17 cellular contexts compared by ENCODE assay signal in genomic region chr10:77605466-77605865, GRCh38. TPM values are rescaled to one million over a fixed set of nuclear protein-coding genes. Genes with fewer than 3 reads are reported as not detected.
DNase-seq lines count a peak whose midpoint lies in the region; ATAC-seq, FAIRE-seq and TF ChIP-seq lines count a peak whose summit lies in the region.
"Had no signal": no experiment of that assay in that cellular context is flagged by ENCODE, and none has a peak within 500 bp of the region (broad histone marks: within the 10 kb centered on the region; RNA-seq: fewer than 3 reads in every experiment).

No MANE protein-coding gene starts in this region.

- TF ChIP-seq EP300 in K562 (IDR thresholded peaks at IDR 0.05; ENCODE audit: low read length): no peak

- H3K9ac ChIP-seq in K562 (ENCODE audit: insufficient read depth in 1 of 2, low read depth in 2 of 2, low read length in 2 of 2): no peak overlapping the region

- peak; percentile 42 for TF ChIP-seq CTCF in AG09309 (IDR thresholded peaks at IDR 0.05; ENCODE audit: control insufficient read depth, insufficient read depth, low read depth, low read length, missing control alignments)
- TF ChIP-seq CTCF in K562 (IDR thresholded peaks at IDR 0.05 in 2 of 3, conservative IDR thresholded peaks at IDR 0.05 in 1 of 3; ENCODE audit: insufficient read depth in 2 of 3, low read depth in 1 of 3, low read length in 3 of 3): peak in 1 of 3 experiments; percentile 45; a peak in 2 of 6 replicates

- H3K27me3 Mint-ChIP-seq in stimulated activated naive B cell treated with anti-CD40 and anti-IgM and Interleukin-4, amounts not matched to agents 10 μg/mL and 1 μg/mL and 100 μg/mL, for 72 hours: no peaks in the 10 kb centered on the region

- no peak for FAIRE-seq in K562 (lab: Jason Lieb, UNC)

- no peak overlapping the region for H2AFZ ChIP-seq in K562 (ENCODE audit: low read depth, low read length)

- TF ChIP-seq POLR2A in K562 (conservative IDR thresholded peaks at IDR 0.05): no peak

- H3K4me1 ChIP-seq in K562 (replicated peaks in 1 of 2; ENCODE audit: control insufficient read depth in 2 of 2, insufficient read depth in 2 of 2, low read length in 2 of 2): no peaks in the 10 kb centered on the region

- BruUV-seq in K562 (replicated peaks; lab: Mats Ljungman, UMichigan): no TSS peak

- ATAC-seq in K562 (peak; percentile 56; the same call in 2 of the 3 replicates), left colon (peak; percentile 11), GM18519 (IDR thresholded peaks at IDR 0.05; ENCODE audit: low FRiP score, unreplicated experiment) (no peak)
- ATAC-seq in stimulated activated naive B cell treated with anti-CD40 and anti-IgM and Interleukin-4, amounts not matched to agents 10 μg/mL and 1 μg/mL and 100 μg/mL, for 72 hours (replicated peaks): no peak
- ATAC-seq: activated naive CD4-positive, alpha-beta T cell treated with anti-CD3 and anti-CD28 coated beads, Interleukin-2, amount 50 U/mL, for 72 hours; heart right ventricle; right cardiac atrium had no signal

- H3K4me3 ChIP-seq in AG09309 (ENCODE audit: control insufficient read depth, low read depth, low read length) (no peak overlapping the region), H7 (ENCODE audit: insufficient read depth, low read depth, low read length) (no peak overlapping the region), K562 (no peak overlapping the region)
- H3K4me3 ChIP-seq: heart right ventricle, tibial nerve had no signal

- H4K20me1 ChIP-seq in K562 (replicated peaks; ENCODE audit: control insufficient read depth, insufficient read depth, low read length): peaks cover 3% of the 10 kb centered on the region; the same call in 1 of the 2 replicates

- H3K79me2 ChIP-seq in K562 (ENCODE audit: control insufficient read depth, insufficient read depth, low read length): no peaks in the 10 kb centered on the region

- in situ Hi-C loops in K562 (cut with MboI): no loop called here

- H3K9me3 Mint-ChIP-seq in stimulated activated naive B cell treated with anti-CD40 and anti-IgM and Interleukin-4, amounts not matched to agents 10 μg/mL and 1 μg/mL and 100 μg/mL, for 72 hours: no peaks in the 10 kb centered on the region
- H3K9me3 Mint-ChIP-seq: activated naive CD4-positive, alpha-beta T cell treated with anti-CD3 and anti-CD28 coated beads, Interleukin-2, amount 50 U/mL, for 72 hours; CD8-positive, alpha-beta memory T cell; dendritic cell treated with granulocyte-macrophage colony-stimulating factor and Interleukin-4, amounts not matched to agents 40 ng/mL and 50 ng/mL, for 4 days had no signal

- H3K36me3 Mint-ChIP-seq in stimulated activated naive B cell treated with anti-CD40 and anti-IgM and Interleukin-4, amounts not matched to agents 10 μg/mL and 1 μg/mL and 100 μg/mL, for 72 hours: no peaks in the 10 kb centered on the region
- H3K36me3 Mint-ChIP-seq: activated naive CD4-positive, alpha-beta T cell treated with anti-CD3 and anti-CD28 coated beads, Interleukin-2, amount 50 U/mL, for 72 hours; CD8-positive, alpha-beta memory T cell had no signal

- POLR2A ChIA-PET in K562 (lab: Yijun Ruan, JAX): interaction anchor here (0.6 kb wide), 1 partner anchor 159 kb away, joined by 3 read pairs; no protein-coding TSS in a partner anchor

- TF ChIP-seq RAD21 in K562 (CRISPR knock-in tag; conservative IDR thresholded peaks at IDR 0.05 in 1 of 2, IDR thresholded peaks at IDR 0.05 in 1 of 2): peak in 1 of 2 experiments; percentile 66; a peak in 2 of 4 replicates

- H3K4me1 Mint-ChIP-seq in stimulated activated naive B cell treated with anti-CD40 and anti-IgM and Interleukin-4, amounts not matched to agents 10 μg/mL and 1 μg/mL and 100 μg/mL, for 72 hours: peaks cover 18 to 20% of the 10 kb centered on the region in 2 donors

- H3K4me2 ChIP-seq in K562 (ENCODE audit: insufficient read depth, low read length): no peak overlapping the region

- H3K27me3 ChIP-seq in H7 (ENCODE audit: control insufficient read depth, insufficient read depth, low read length): no peaks in the 10 kb centered on the region
- H3K27me3 ChIP-seq in K562 (ENCODE audit: control insufficient read depth in 2 of 2, insufficient read depth in 2 of 2, low read length in 2 of 2): peaks cover 13 to 53% of the 10 kb centered on the region in 2 experiments; a peak in 4 of 5 replicates
- H3K27me3 ChIP-seq: tibial nerve had no signal

- H3K27ac ChIP-seq in K562 (ENCODE audit: extremely low read depth, low read depth, low read length): no peak overlapping the region
- H3K27ac ChIP-seq: heart right ventricle, tibial nerve had no signal

- H3K36me3 ChIP-seq in H7 (replicated peaks; ENCODE audit: control insufficient read depth, insufficient read depth, low read length) (no peaks in the 10 kb centered on the region), K562 (ENCODE audit: control insufficient read depth, insufficient read depth, low read length) (no peaks in the 10 kb centered on the region)
- H3K36me3 ChIP-seq: heart right ventricle, tibial nerve had no signal

- DNase-seq in AG09309 (ENCODE audit: low read depth): no peak
- DNase-seq in H7: peak; percentile 79
- no peak for DNase-seq in K562 (ENCODE audit: extremely low read depth in 1 of 4, low spot score in 3 of 4)
- peak; percentile 27 to 34 for DNase-seq in left colon
- no peak for DNase-seq in stimulated activated naive B cell treated with anti-CD40 and anti-IgM and Interleukin-4, amounts not matched to agents 10 μg/mL and 1 μg/mL and 100 μg/mL, for 72 hours
- DNase-seq in NCI-H2081 (lab: John Stamatoyannopoulos, UW): no peak
- DNase-seq in ecto neural progenitor cell (ENCODE audit: low spot score): no peak
- DNase-seq: CD8-positive, alpha-beta memory T cell; heart right ventricle; midbrain; NCI-H1436 treated with DMSO at 0.1 percent for 48 hours; right cardiac atrium had no signal

- CTCF ChIA-PET in K562 (lab: Yijun Ruan, JAX; ENCODE audit: low intra/inter-chr PET ratio): no interaction called here

- no peak overlapping the region for H3K27ac Mint-ChIP-seq in stimulated activated naive B cell treated with anti-CD40 and anti-IgM and Interleukin-4, amounts not matched to agents 10 μg/mL and 1 μg/mL and 100 μg/mL, for 72 hours
- H3K27ac Mint-ChIP-seq: activated naive CD4-positive, alpha-beta T cell treated with anti-CD3 and anti-CD28 coated beads, Interleukin-2, amount 50 U/mL, for 72 hours; dendritic cell treated with granulocyte-macrophage colony-stimulating factor and Interleukin-4, amounts not matched to agents 40 ng/mL and 50 ng/mL, for 4 days had no signal

- H3K9me1 ChIP-seq in K562 (ENCODE audit: control insufficient read depth, insufficient read depth, low read length): no peaks in the 10 kb centered on the region

- WGBS in K562 (ENCODE audit: insufficient coverage, low coverage, missing lambda C conversion rate): 0% methylated on average over 3 of the region's 4 CpGs

- H3K4me3 Mint-ChIP-seq in stimulated activated naive B cell treated with anti-CD40 and anti-IgM and Interleukin-4, amounts not matched to agents 10 μg/mL and 1 μg/mL and 100 μg/mL, for 72 hours: no peak overlapping the region
- H3K4me3 Mint-ChIP-seq: CD8-positive, alpha-beta memory T cell; dendritic cell treated with granulocyte-macrophage colony-stimulating factor and Interleukin-4, amounts not matched to agents 40 ng/mL and 50 ng/mL, for 4 days had no signal

- intact Hi-C loops in K562 (cut with micrococcal nuclease) (no loop called here), left colon (cut with DNase I, micrococcal nuclease) (no loop called here)

- H3K9me3 ChIP-seq in K562 (replicated peaks; ENCODE audit: control insufficient read depth, insufficient read depth, low read depth, low read length): no peaks in the 10 kb centered on the region
- H3K9me3 ChIP-seq: heart right ventricle, tibial nerve had no signal

TF ChIP-seq in K562, 482 proteins besides CTCF, POLR2A, EP300 and RAD21:
- TF ChIP-seq SRSF1 (IDR thresholded peaks at IDR 0.05; ENCODE audit: low read depth, low read length) (no peak), ZNF311 (CRISPR knock-in tag; IDR thresholded peaks at IDR 0.05) (no peak), ZSCAN32 (CRISPR knock-in tag; IDR thresholded peaks at IDR 0.05) (no peak), STAG1 (CRISPR knock-in tag; IDR thresholded peaks at IDR 0.05; ENCODE audit: borderline replicate concordance) (peak; percentile 12; the same call in 1 of the 2 replicates), MNT (conservative IDR thresholded peaks at IDR 0.05) (no peak)
TF ChIP-seq in K562: peak in this region for 1.

RNA-seq across cellular contexts. Expression of gene KCNMA1, which starts 32.1 kb away (rescaled TPM):
- 0.94 and 1.3 TPM in 2 replicates for total RNA-seq in H7 (2014; rRNA removed; shearing (Covaris generic))
- 0.69 and 1.8 TPM in 2 replicates for total RNA-seq in K562 (2011; cell fraction: chromatin; rRNA removed; ENCODE audit: low replicate concordance)
- total RNA-seq in K562 (2011; cell fraction: nucleolus; rRNA removed): 0.50 and 0.79 TPM in 2 replicates
- 0.46 and 0.81 TPM in 2 replicates for total RNA-seq in K562 (2011; cell fraction: nucleoplasm; rRNA removed)
- 0.20 TPM in 1 of 2 replicates, not detected in the other for total RNA-seq in K562 (2014; rRNA removed)
- total RNA-seq in K562 (2014; rRNA removed; fragmentation: Illumina TruSeq; extraction: Trizol): 0.15 and 0.41 TPM in 2 replicates
- total RNA-seq in K562 (2015; rRNA removed; fragmentation: Illumina TruSeq; extraction: Trizol): 0.08 and 0.18 TPM in 2 replicates
- 0.27 and 0.95 TPM in 2 replicates for total RNA-seq in K562 (2021)
- polyA plus RNA-seq in K562 (2011; rRNA removed): 0.01 and 0.04 TPM in 2 replicates
- polyA plus RNA-seq in K562 (2011; cell fraction: cytosol; rRNA removed): 0.01 TPM in 1 of 2 replicates, not detected in the other
- polyA plus RNA-seq in K562 (2011; cell fraction: nucleus; rRNA removed): 0.11 and 0.13 TPM in 2 replicates
- 0.04 and 0.84 TPM in 2 replicates for polyA plus RNA-seq in K562 (2012)
- 0.04 and 0.06 TPM in 2 replicates for polyA plus RNA-seq in K562 (2014; fragmentation: Illumina TruSeq; extraction: Trizol)
- polyA plus RNA-seq in K562 (2014; fragmentation: Nextera tagmentation; extraction: Ambion mirVana): not detected
- polyA plus RNA-seq in K562 (2014; rRNA removed): not detected in 2 replicates
- 0.12 and 0.14 TPM in 2 replicates for polyA minus RNA-seq in K562 (2011; rRNA and poly(A)+ RNA removed)
- polyA minus RNA-seq in K562 (2011; cell fraction: cytosol; rRNA and poly(A)+ RNA removed): not detected in 2 replicates
- polyA minus RNA-seq in K562 (2011; cell fraction: nucleus; rRNA and poly(A)+ RNA removed): 0.13 and 0.33 TPM in 2 replicates
- 10 to 100 TPM; 49.9 to 76.2 TPM for total RNA-seq in left colon
- total RNA-seq: activated CD8-positive, alpha-beta memory T cell treated with anti-CD3 and anti-CD28 coated beads for 36 hours; activated naive CD4-positive, alpha-beta T cell treated with anti-CD3 and anti-CD28 coated beads, Interleukin-2, amount 50 U/mL, for 72 hours had no signal
- polyA plus RNA-seq: CD8-positive, alpha-beta memory T cell had no signal

Comparison
In these comparisons a context has a peak if more than half of its experiments do, and no peak if none do; other contexts are left out.
1. DNase-seq: peak in H7 (single experiment) and left colon (2 of 2); none in AG09309 (single experiment), K562 (0 of 4), stimulated activated naive B cell treated with anti-CD40 and anti-IgM and Interleukin-4, amounts not matched to agents 10 μg/mL and 1 μg/mL and 100 μg/mL, for 72 hours (single experiment), NCI-H2081 (0 of 2) and ecto neural progenitor cell (single experiment).
2. ATAC-seq: peak in K562 (single experiment) and left colon (single experiment); none in stimulated activated naive B cell treated with anti-CD40 and anti-IgM and Interleukin-4, amounts not matched to agents 10 μg/mL and 1 μg/mL and 100 μg/mL, for 72 hours (0 of 2) and GM18519 (single experiment).
3. RNA of gene KCNMA1, which starts 32.1 kb away (total RNA-seq): 49.9 to 76.2 TPM in left colon; 0.94 to 1.3 TPM in H7 and 0.08 to 1.8 TPM in K562; every median in the first group is over 10 times any median in the second.